ENCODE assay signal across 22 cellular contexts in genomic region chr20:40638414-40638813, GRCh38. TPM values are rescaled to one million over a fixed set of nuclear protein-coding genes. Genes with fewer than 3 reads are reported as not detected.
"Had no signal": no experiment of that assay in that cellular context is flagged by ENCODE, and none has a peak within 500 bp of the region (broad histone marks: within the 10 kb centered on the region; RNA-seq: fewer than 3 reads in every experiment).

No MANE protein-coding gene starts in this region.

- H2AFZ ChIP-seq: neural progenitor cell had no signal

- H3K27ac ChIP-seq: heart left ventricle, left lung, neural progenitor cell, ovary, stomach, thoracic aorta had no signal

- H3K9me3 ChIP-seq: heart left ventricle, left lung, ovary, stomach, thoracic aorta had no signal

- H3K4me3 Mint-ChIP-seq: activated CD4-positive, alpha-beta T cell treated with anti-CD3 and anti-CD28 coated beads, Interleukin-2, amount 10 ng/mL, durations not matched to agents 24 days and 14 days; activated CD8-positive, alpha-beta T cell treated with anti-CD3 and anti-CD28 coated beads, Interleukin-2, amount 10 ng/mL, durations not matched to agents 7 days and 5 days; activated naive CD4-positive, alpha-beta T cell treated with anti-CD3 and anti-CD28 coated beads for 36 hours; activated naive CD8-positive, alpha-beta T cell treated with anti-CD3 and anti-CD28 coated beads, Interleukin-2, amount 50 U/mL, for 24 hours; neural progenitor cell had no signal

- H3K9me3 Mint-ChIP-seq: activated CD4-positive, alpha-beta T cell treated with anti-CD3 and anti-CD28 coated beads, Interleukin-2, amount 10 ng/mL, durations not matched to agents 24 days and 14 days; activated naive CD4-positive, alpha-beta T cell treated with anti-CD3 and anti-CD28 coated beads for 36 hours; activated naive CD8-positive, alpha-beta T cell treated with anti-CD3 and anti-CD28 coated beads, Interleukin-2, amount 50 U/mL, for 24 hours; neural progenitor cell had no signal

- H3K36me3 Mint-ChIP-seq: naive B cell, neural progenitor cell had no signal

- H3K4me1 ChIP-seq: stomach had no signal

- H3K36me3 ChIP-seq: heart left ventricle, left lung, neural progenitor cell, ovary, stomach, thoracic aorta had no signal

- H3K4me2 ChIP-seq: neural progenitor cell had no signal

- DNase-seq: activated CD4-positive, alpha-beta T cell treated with anti-CD3 and anti-CD28 coated beads, Interleukin-2, amount 10 ng/mL, durations not matched to agents 24 days and 14 days; activated CD4-positive, CD25-positive, alpha-beta regulatory T cell; activated CD8-positive, alpha-beta T cell treated with anti-CD3 and anti-CD28 coated beads, Interleukin-2, amount 10 ng/mL, durations not matched to agents 7 days and 5 days; activated naive CD4-positive, alpha-beta T cell treated with anti-CD3 and anti-CD28 coated beads for 36 hours; activated naive CD8-positive, alpha-beta T cell treated with anti-CD3 and anti-CD28 coated beads, Interleukin-2, amount 50 U/mL, for 24 hours; activated T-cell treated with anti-CD3 and anti-CD28 coated beads for 4 hours; aorta; cerebellar nuclear complex; effector CD8-positive, alpha-beta T cell; heart left ventricle; left lung; mammary epithelial cell; naive B cell; ovary; stimulated activated CD4-positive, alpha-beta T cell treated with anti-CD3 and anti-CD28 coated beads, Interleukin-12 subunit alpha, Interleukin-12 subunit beta, amount 100 ng/mL, for 4 hours; stimulated activated CD4-positive, alpha-beta T cell treated with anti-CD3 and anti-CD28 coated beads, Interleukin-2, amount 100 ng/mL, for 24 hours; stomach had no signal

- FAIRE-seq: endothelial cell of umbilical vein, frontal cortex, islet of Langerhans had no signal

- H3K4me3 ChIP-seq: heart left ventricle, left lung, neural progenitor cell, ovary, stomach, thoracic aorta had no signal

- ATAC-seq: activated CD8-positive, alpha-beta T cell treated with anti-CD3 and anti-CD28 coated beads, Interleukin-2, amount 10 ng/mL, durations not matched to agents 7 days and 5 days; activated naive CD8-positive, alpha-beta T cell treated with anti-CD3 and anti-CD28 coated beads, Interleukin-2, amount 50 U/mL, for 24 hours; heart left ventricle; left lung had no signal

- H3K4me1 Mint-ChIP-seq: activated CD4-positive, alpha-beta T cell treated with anti-CD3 and anti-CD28 coated beads, Interleukin-2, amount 10 ng/mL, durations not matched to agents 24 days and 14 days; activated naive CD8-positive, alpha-beta T cell treated with anti-CD3 and anti-CD28 coated beads, Interleukin-2, amount 50 U/mL, for 24 hours; naive B cell; neural progenitor cell had no signal

- H3K27me3 ChIP-seq: left lung, neural progenitor cell, ovary, stomach had no signal

- H3K27ac Mint-ChIP-seq: activated CD4-positive, alpha-beta T cell treated with anti-CD3 and anti-CD28 coated beads, Interleukin-2, amount 10 ng/mL, durations not matched to agents 24 days and 14 days; activated CD8-positive, alpha-beta T cell treated with anti-CD3 and anti-CD28 coated beads, Interleukin-2, amount 10 ng/mL, durations not matched to agents 7 days and 5 days; activated naive CD4-positive, alpha-beta T cell treated with anti-CD3 and anti-CD28 coated beads for 36 hours; activated naive CD8-positive, alpha-beta T cell treated with anti-CD3 and anti-CD28 coated beads, Interleukin-2, amount 50 U/mL, for 24 hours; naive B cell; neural progenitor cell had no signal

- H3K27me3 Mint-ChIP-seq: activated CD4-positive, alpha-beta T cell treated with anti-CD3 and anti-CD28 coated beads, Interleukin-2, amount 10 ng/mL, durations not matched to agents 24 days and 14 days had no signal

RNA-seq across cellular contexts. Expression of gene MAFB, which starts 50.6 kb away (rescaled TPM):
- total RNA-seq: activated naive CD4-positive, alpha-beta T cell treated with anti-CD3 and anti-CD28 coated beads for 36 hours had no signal
